ENCODE assay signal across 8 cellular contexts in genomic region chr1:29236743-29236992, GRCh38. TPM values are rescaled to one million over a fixed set of nuclear protein-coding genes. Genes with fewer than 3 reads are reported as not detected.
DNase-seq lines count a peak whose midpoint lies in the region; ATAC-seq, FAIRE-seq and TF ChIP-seq lines count a peak whose summit lies in the region.

No MANE protein-coding gene starts in this region.

- no peak for TF ChIP-seq EP300 in A549 (IDR thresholded peaks at IDR 0.05)

- TF ChIP-seq POLR2A in A549 (IDR thresholded peaks at IDR 0.05; ENCODE audit: low read length) = no peak

- H3K4me1 ChIP-seq in A549 = peaks cover 20% of the 10 kb centered on the region
- peaks cover 4% of the 10 kb centered on the region; the same call in 1 of the 2 replicates for H3K4me1 ChIP-seq in HEK293 (ENCODE audit: control insufficient read depth, insufficient read depth, low read length)
- H3K4me1 ChIP-seq in mammary epithelial cell (ENCODE audit: insufficient read depth, low read length) = peaks cover 31% of the 10 kb centered on the region
- peaks cover 7% of the 10 kb centered on the region for H3K4me1 ChIP-seq in muscle layer of colon (ENCODE audit: insufficient read depth, low read length)

- H3K4me2 ChIP-seq in A549 (peak overlapping the region; percentile 100), mammary epithelial cell (ENCODE audit: insufficient read depth, low read depth, low read length) (peak overlapping the region; percentile 100)

- H3K27ac ChIP-seq in A549 (peak overlapping the region; percentile 77 to 84), HEK293 (ENCODE audit: extremely low read depth, low read depth, low read length) (peak overlapping the region; percentile 32; the same call in 1 of the 2 replicates), mammary epithelial cell (ENCODE audit: insufficient read depth, low read depth, low read length) (peak overlapping the region; percentile 66), muscle layer of colon (ENCODE audit: low read depth, low read length) (peak overlapping the region; percentile 44)

- peak overlapping the region; percentile 87 for H2AFZ ChIP-seq in mammary epithelial cell (ENCODE audit: low read depth, low read length)

- H3K4me3 ChIP-seq in A549 = peak overlapping the region; percentile 79
- H3K4me3 ChIP-seq in HEK293 (ENCODE audit: low read depth, low read length) = peak overlapping the region; percentile 82
- peak overlapping the region; percentile 56 to 83 (median 71) for H3K4me3 ChIP-seq in mammary epithelial cell (replicated peaks in 1 of 3; ENCODE audit: insufficient read depth in 1 of 3, low read depth in 2 of 3, low read length in 3 of 3)
- peak overlapping the region; percentile 67 to 73 for H3K4me3 ChIP-seq in muscle layer of colon (ENCODE audit: low read depth in 1 of 2, low read length in 2 of 2)

- peaks cover 43% of the 10 kb centered on the region for H3K79me2 ChIP-seq in mammary epithelial cell (ENCODE audit: insufficient read depth, low read length)

- TF ChIP-seq CTCF in A549 (IDR thresholded peaks at IDR 0.05) = no peak
- 0 out of 2 replicates have a peak, but pooled peaks have one; percentile 2 for TF ChIP-seq CTCF in HEK293 (tag by site-specific recombination; IDR thresholded peaks at IDR 0.05)
- no peak for TF ChIP-seq CTCF in mammary epithelial cell (conservative IDR thresholded peaks at IDR 0.05 in 1 of 2, IDR thresholded peaks at IDR 0.05 in 1 of 2; ENCODE audit: extremely low read depth in 1 of 2, insufficient read depth in 1 of 2, low read depth in 1 of 2, low read length in 2 of 2)

- H3K9me3 ChIP-seq in A549 (no peaks in the 10 kb centered on the region), HEK293 (ENCODE audit: control insufficient read depth, insufficient read depth, low read depth, low read length) (no peaks in the 10 kb centered on the region), mammary epithelial cell (replicated peaks; ENCODE audit: insufficient read depth, low read length) (no peaks in the 10 kb centered on the region), muscle layer of colon (ENCODE audit: low read length) (no peaks in the 10 kb centered on the region)

- H4K20me1 ChIP-seq in mammary epithelial cell (ENCODE audit: insufficient read depth, low read length) = no peaks in the 10 kb centered on the region

- peak overlapping the region; percentile 90 for H3K9ac ChIP-seq in mammary epithelial cell (ENCODE audit: insufficient read depth, low read length)
- H3K9ac ChIP-seq in muscle layer of colon (ENCODE audit: low read length) = peak overlapping the region; percentile 42

- no peaks in the 10 kb centered on the region for H3K27me3 ChIP-seq in mammary epithelial cell (ENCODE audit: insufficient read depth, low read length)
- H3K27me3 ChIP-seq in muscle layer of colon (ENCODE audit: control insufficient read depth in 1 of 2, insufficient read depth in 2 of 2, low read length in 2 of 2) = peaks cover 17 to 18% of the 10 kb centered on the region in 2 donors

- H3K36me3 ChIP-seq in HEK293 (ENCODE audit: control insufficient read depth in 2 of 2, insufficient read depth in 1 of 2, low read length in 2 of 2) (no peaks in the 10 kb centered on the region), mammary epithelial cell (ENCODE audit: insufficient read depth, low read length) (no peaks in the 10 kb centered on the region), muscle layer of colon (ENCODE audit: insufficient read depth, low read length) (no peaks in the 10 kb centered on the region)

- intact Hi-C loops in mammary epithelial cell (cut with micrococcal nuclease) = loop anchor here (1.0 to 10.0 kb wide), 13 partner anchors 46 to 1472 kb away; no protein-coding TSS in a partner anchor

- ATAC-seq in A549 (no peak), HG02884 (IDR thresholded peaks at IDR 0.05; ENCODE audit: unreplicated experiment) (no peak)

- CTCF ChIA-PET in A549 (lab: Yijun Ruan, JAX) (interaction anchor here (0.6 to 1.5 kb wide), 19 partner anchors 8 to 1522 kb away, joined by 3 to 8 read pairs (median 4); no protein-coding TSS in a partner anchor), HEK293 (lab: Yijun Ruan, JAX) (interaction anchor here (0.5 to 1.5 kb wide), 7 partner anchors 137 to 1174 kb away, joined by 3 to 6 read pairs (median 5); no protein-coding TSS in a partner anchor), mammary epithelial cell (lab: Charles Lee; ENCODE audit: low non-redundant PET) (no interaction called here)

- no peak for FAIRE-seq in A549 (lab: Jason Lieb, UNC)

- 0% methylated on average over 9 of the region's 21 CpGs for WGBS in A549 (ENCODE audit: missing lambda C conversion rate)
- WGBS in mammary epithelial cell (ENCODE audit: low coverage, missing lambda C conversion rate) = 0% methylated on average over 15 of the region's 21 CpGs

- TF ChIP-seq RAD21 in A549 (conservative IDR thresholded peaks at IDR 0.05 in 1 of 2, IDR thresholded peaks at IDR 0.05 in 1 of 2) = no peak

- dilution Hi-C loops in mammary epithelial cell (cut with HindIII; ENCODE audit: low sequenced_read_pairs) = loop anchor here (25.0 kb wide), 1 partner anchor 476 kb away; no protein-coding TSS in a partner anchor

- BruUV-seq in mammary epithelial cell (replicated peaks; lab: Mats Ljungman, UMichigan) = TSS peak; percentile 35

- POLR2A ChIA-PET in A549 (lab: Yijun Ruan, JAX) (no interaction called here), HEK293 (lab: Yijun Ruan, JAX) (interaction anchor here (1.1 kb wide), 1 partner anchor 21 kb away, joined by 3 read pairs; no protein-coding TSS in a partner anchor)

- DNase-seq in A549 (ENCODE audit: low read depth in 1 of 2, low spot score in 1 of 2) (peak in 1 of 2 experiments; percentile 31), mammary epithelial cell (no peak), KG1 (lab: John Stamatoyannopoulos, UW) (no peak), G401 (ENCODE audit: low spot score) (no peak), midbrain (lab: John Stamatoyannopoulos, UW) (no peak)

- in situ Hi-C loops in mammary epithelial cell (cut with MboI; ENCODE audit: low sequenced_read_pairs in 2 of 2) (loop anchor here (10.0 to 25.0 kb wide), 5 partner anchors 226 to 1478 kb away; partner anchors contain the start of gene MATN1 (in 1 of the 2)), G401 (cut with HindIII; ENCODE audit: low sequenced_read_pairs) (loop anchor here (25.0 kb wide), 1 partner anchor 151 kb away; no protein-coding TSS in a partner anchor)

TF ChIP-seq in A549, 52 proteins besides CTCF, POLR2A, EP300 and RAD21:
- TF ChIP-seq ESRRA (IDR thresholded peaks at IDR 0.05; ENCODE audit: borderline replicate concordance, low read length) (no peak), NFE2L2 (conservative IDR thresholded peaks at IDR 0.05; ENCODE audit: low read length) (no peak), KDM5A (IDR thresholded peaks at IDR 0.05) (no peak)

TF ChIP-seq in HEK293, 187 proteins besides CTCF, POLR2A, EP300 and RAD21 (continues in another document):
- TF ChIP-seq ZSCAN18 (tag by site-specific recombination; IDR thresholded peaks at IDR 0.05) = no peak
- TF ChIP-seq ZBTB1 (tag by site-specific recombination; IDR thresholded peaks at IDR 0.05) = peak; percentile 88; the same call in 1 of the 2 replicates
- TF ChIP-seq ZNF114 (tag by site-specific recombination; IDR thresholded peaks at IDR 0.05) = no peak
- no peak for TF ChIP-seq ZNF654 (tag by site-specific recombination; IDR thresholded peaks at IDR 0.05; ENCODE audit: low read depth)
- no peak for TF ChIP-seq ZNF138 (tag by site-specific recombination; IDR thresholded peaks at IDR 0.05; ENCODE audit: borderline replicate concordance)

RNA-seq across cellular contexts. Expression of gene PTPRU, which starts 0.3 kb away (rescaled TPM):
- polyA plus RNA-seq in A549 (2011; rRNA removed) (5.7 and 6.1 TPM in 2 replicates), A549 (2017; fragmentation: RNase III; extraction: RNeasy Plus Mini Kit Qiagen cat#74134 plus additional on column Dnase treatment) (5.6 to 6.1 TPM (median 5.9 TPM) in 3 replicates), mammary epithelial cell (29.4 TPM)
- polyA plus RNA-seq in A549 (2012; cell fraction: cytosol; rRNA removed) = 8.4 and 9.9 TPM in 2 replicates
- 23.1 and 27.8 TPM in 2 replicates for polyA plus RNA-seq in A549 (2012; cell fraction: nucleus; rRNA removed)
- polyA minus RNA-seq in A549 (2011; rRNA and poly(A)+ RNA removed) = 10.8 and 13.6 TPM in 2 replicates
- total RNA-seq in mammary epithelial cell = 10 to 100 TPM; 38.9 to 46.3 TPM
- 53.0 TPM for polyA minus RNA-seq in mammary epithelial cell
- total RNA-seq in G401 (2014; rRNA removed; shearing (Covaris generic)) = 25.4 and 35.5 TPM in 2 replicates

RNA-seq across cellular contexts. Expression of gene MECR, which starts 5.9 kb away (rescaled TPM):
- polyA plus RNA-seq in A549 (2011; rRNA removed) = 18.0 and 21.4 TPM in 2 replicates
- 27.8 and 31.4 TPM in 2 replicates for polyA plus RNA-seq in A549 (2012; cell fraction: cytosol; rRNA removed)
- polyA plus RNA-seq in A549 (2012; cell fraction: nucleus; rRNA removed) = 20.9 and 22.6 TPM in 2 replicates
- 13.0 to 14.2 TPM (median 13.2 TPM) in 3 replicates for polyA plus RNA-seq in A549 (2017; fragmentation: RNase III; extraction: RNeasy Plus Mini Kit Qiagen cat#74134 plus additional on column Dnase treatment)
- 28.2 and 29.4 TPM in 2 replicates for polyA minus RNA-seq in A549 (2011; rRNA and poly(A)+ RNA removed)
- total RNA-seq in mammary epithelial cell = 10 to 100 TPM; 28.7 to 35.4 TPM
- polyA plus RNA-seq in mammary epithelial cell = 31.3 TPM
- 41.2 TPM for polyA minus RNA-seq in mammary epithelial cell
- total RNA-seq in G401 (2014; rRNA removed; shearing (Covaris generic)) = 34.2 and 41.0 TPM in 2 replicates

RNA-seq across cellular contexts. Expression of gene SRSF4, which starts 55.0 kb away (rescaled TPM):
- 43.6 and 45.6 TPM in 2 replicates for polyA plus RNA-seq in A549 (2011; rRNA removed)
- 27.6 and 35.7 TPM in 2 replicates for polyA plus RNA-seq in A549 (2012; cell fraction: cytosol; rRNA removed)
- polyA plus RNA-seq in A549 (2012; cell fraction: nucleus; rRNA removed) = 41.8 and 72.8 TPM in 2 replicates
- 51.4 to 64.5 TPM (median 55.9 TPM) in 3 replicates for polyA plus RNA-seq in A549 (2017; fragmentation: RNase III; extraction: RNeasy Plus Mini Kit Qiagen cat#74134 plus additional on column Dnase treatment)
- polyA minus RNA-seq in A549 (2011; rRNA and poly(A)+ RNA removed) = 26.6 and 28.3 TPM in 2 replicates
- 10 to 100 TPM; 22.5 to 93.1 TPM for total RNA-seq in mammary epithelial cell
- polyA plus RNA-seq in mammary epithelial cell = 42.9 TPM
- 22.4 TPM for polyA minus RNA-seq in mammary epithelial cell
- 34.1 and 39.5 TPM in 2 replicates for total RNA-seq in G401 (2014; rRNA removed; shearing (Covaris generic))

Comparison
In these comparisons a context has a peak if more than half of its experiments do, and no peak if none do; other contexts are left out.
1. Of the 5 proteins assayed by ChIP-seq in both HEK293 and A549: peak only in HEK293: CTCF; only in A549: none; in both: none; in neither: 4.